24 cellular contexts compared by ENCODE assay signal in genomic region chr2:12305931-12306330, GRCh38.
"Had no signal": no experiment of that assay in that cellular context is flagged by ENCODE, and none has a peak within 500 bp of the region (broad histone marks: within the 10 kb centered on the region; RNA-seq: fewer than 3 reads in every experiment).

No MANE protein-coding gene starts in this region.

- H2AFZ ChIP-seq: neural progenitor cell, parathyroid adenoma had no signal

- H3K79me2 ChIP-seq: parathyroid adenoma had no signal

- ATAC-seq: natural killer cell; psoas muscle; right cardiac atrium; right lobe of liver; stimulated activated effector memory CD8-positive, alpha-beta T cell treated with anti-CD3 and anti-CD28 coated beads, Interleukin-12 subunit alpha, Interleukin-12 subunit beta, amount 100 ng/mL, for 72 hours; stimulated activated naive B cell treated with anti-CD40 and anti-IgM and Interleukin-4, amounts not matched to agents 10 μg/mL and 1 μg/mL and 100 μg/mL, for 72 hours had no signal

- H3K9me3 ChIP-seq: ovary, psoas muscle, right lobe of liver, stomach, thoracic aorta, thyroid gland, tibial nerve, upper lobe of left lung, vagina had no signal

- H3K27me3 ChIP-seq: neural progenitor cell, ovary, right lobe of liver, stomach, thyroid gland, tibial nerve, upper lobe of left lung, vagina had no signal

- H3K4me1 ChIP-seq: parathyroid adenoma, psoas muscle, right lobe of liver, tibial nerve, vagina had no signal

- H3K4me2 ChIP-seq: neural progenitor cell had no signal

- DNase-seq: natural killer cell; occipital lobe; ovary; posterior cingulate gyrus; psoas muscle; right cardiac atrium; right lobe of liver; small intestine; stimulated activated CD4-positive, alpha-beta T cell treated with anti-CD3 and anti-CD28 coated beads, Interleukin-15, amount 100 ng/mL, for 24 hours; stimulated activated CD4-positive, alpha-beta T cell treated with anti-CD3 and anti-CD28 coated beads, Interleukin-2, amount 100 ng/mL, for 24 hours; stimulated activated CD4-positive, alpha-beta T cell treated with anti-CD3 and anti-CD28 coated beads, Interleukin-2, amount 100 ng/mL, for 48 hours; stimulated activated CD4-positive, alpha-beta T cell treated with anti-CD3 and anti-CD28 coated beads, Interleukin-4, amount 100 ng/mL, for 24 hours; stimulated activated naive B cell treated with anti-CD40 and anti-IgM and Interleukin-4, amounts not matched to agents 10 μg/mL and 1 μg/mL and 100 μg/mL, for 72 hours; stimulated activated naive CD4-positive, alpha-beta T cell treated with Interleukin-2 at 50 U/mL for 16 hours; stomach; thyroid gland; trophoblast cell; upper lobe of left lung had no signal

- H3K27ac ChIP-seq: neural progenitor cell, ovary, parathyroid adenoma, psoas muscle, right lobe of liver, stomach, thoracic aorta, thyroid gland, tibial nerve, upper lobe of left lung, vagina had no signal

- H3K36me3 ChIP-seq: neural progenitor cell, ovary, right lobe of liver, stomach, thoracic aorta, thyroid gland, tibial nerve, upper lobe of left lung, vagina had no signal

- H3K9ac ChIP-seq: neural progenitor cell, parathyroid adenoma had no signal

- H3K4me3 ChIP-seq: neural progenitor cell, ovary, psoas muscle, right lobe of liver, stomach, thoracic aorta, thyroid gland, tibial nerve, upper lobe of left lung, vagina had no signal
